Comparison of ENCODE assay signal across 8 cellular contexts in the genomic region with DNA sequence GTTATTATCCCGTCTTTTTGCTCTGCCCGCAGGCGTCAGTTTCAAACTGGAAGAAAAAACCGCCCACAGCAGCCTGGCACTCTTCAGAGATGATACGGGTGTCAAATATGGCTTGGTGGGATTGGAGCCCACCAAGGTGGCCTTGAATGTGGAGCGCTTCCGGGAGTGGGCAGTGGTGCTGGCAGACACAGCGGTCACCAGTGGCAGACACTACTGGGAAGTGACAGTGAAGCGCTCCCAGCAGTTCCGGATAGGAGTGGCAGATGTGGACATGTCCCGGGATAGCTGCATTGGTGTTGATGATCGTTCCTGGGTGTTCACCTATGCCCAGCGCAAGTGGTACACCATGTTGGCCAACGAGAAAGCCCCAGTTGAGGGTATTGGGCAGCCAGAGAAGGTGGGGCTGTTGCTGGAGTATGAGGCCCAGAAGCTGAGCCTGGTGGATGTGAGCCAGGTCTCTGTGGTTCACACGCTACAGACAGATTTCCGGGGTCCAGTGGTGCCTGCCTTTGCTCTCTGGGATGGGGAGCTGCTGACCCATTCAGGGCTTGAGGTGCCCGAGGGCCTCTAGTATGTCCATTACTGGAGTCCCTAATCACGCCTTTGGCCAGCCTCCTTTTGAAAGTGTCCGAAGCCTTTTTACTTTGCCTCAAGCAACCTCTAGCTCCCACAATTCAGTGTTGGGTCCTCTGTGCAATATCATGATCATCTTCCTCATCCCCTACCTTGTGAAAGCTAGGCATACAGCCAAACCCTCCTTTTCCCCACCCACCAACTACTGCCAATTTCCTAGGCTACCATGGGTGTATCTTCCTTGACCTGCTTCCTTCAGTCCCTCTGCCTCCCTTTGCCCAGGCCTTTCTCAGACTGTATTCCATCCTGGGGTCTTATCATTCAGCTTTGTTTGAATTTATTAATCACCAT. TPM values are rescaled to one million over a fixed set of nuclear protein-coding genes. Genes with fewer than 3 reads are reported as not detected.
DNase-seq lines count a peak whose midpoint lies in the region; FAIRE-seq and TF ChIP-seq lines count a peak whose summit lies in the region.

No MANE protein-coding gene starts in this region.

- TF ChIP-seq CTCF in DOHH2 (IDR thresholded peaks at IDR 0.05; ENCODE audit: low read depth, low read length, poor library complexity, severe bottlenecking) (no peak), MM.1S (IDR thresholded peaks at IDR 0.05; ENCODE audit: low read length) (no peak), astrocyte of the cerebellum (IDR thresholded peaks at IDR 0.05; ENCODE audit: low read depth, low read length, missing control alignments) (no peak), stomach (IDR thresholded peaks at IDR 0.05) (no peak)

- 34 to 39% (median 36%) methylated on average over 15 to 19 of the region's 19 CpGs for WGBS in stomach, 5 donors

- in situ Hi-C loops in astrocyte of the cerebellum (cut with HindIII; ENCODE audit: low sequenced_read_pairs) (loop anchor here (25.0 kb wide), 1 partner anchor 107 kb away; the partner anchor contains the start of genes APOF and STAT2), G401 (cut with HindIII; ENCODE audit: low sequenced_read_pairs) (no loop called here)

- no peak for TF ChIP-seq EP300 in stomach (IDR thresholded peaks at IDR 0.05)

- peaks cover 5% of the 10 kb centered on the region; the same call in 1 of the 2 replicates for H3F3A ChIP-seq in DOHH2 (ENCODE audit: control insufficient read depth, insufficient read depth)
- H3F3A ChIP-seq in MM.1S (ENCODE audit: insufficient read depth, low read length) = peaks cover 12% of the 10 kb centered on the region

- H3K4me2 ChIP-seq in DOHH2 (ENCODE audit: low read length) (peak overlapping the region; percentile 92), MM.1S (ENCODE audit: low read depth, low read length) (peak overlapping the region; percentile 88)

- H3K9me3 ChIP-seq in DOHH2 (ENCODE audit: control insufficient read depth, insufficient read depth, low read length) (no peaks in the 10 kb centered on the region), MM.1S (replicated peaks; ENCODE audit: insufficient read depth, low read length) (no peaks in the 10 kb centered on the region), stomach (no peaks in the 10 kb centered on the region)

- DNase-seq in MM.1S (peak; percentile 24), astrocyte of the cerebellum (ENCODE audit: low read depth) (no peak), kidney tubule cell (ENCODE audit: low spot score) (peak; percentile 24), stomach (peak; percentile 32), GM12891 (ENCODE audit: insufficient read length, low spot score) (no peak), G401 (ENCODE audit: low spot score) (no peak), HTR-8/SVneo (ENCODE audit: insufficient read length, low spot score) (no peak)

- intact Hi-C loops in stomach (cut with DNase I; ENCODE audit: low total_unique reads) = no loop called here

- peaks cover 43% of the 10 kb centered on the region for H3K36me3 ChIP-seq in DOHH2 (ENCODE audit: control insufficient read depth, low read length)
- no peaks in the 10 kb centered on the region for H3K36me3 ChIP-seq in MM.1S (replicated peaks; ENCODE audit: insufficient read depth, low read length)
- H3K36me3 ChIP-seq in stomach = peaks cover 0 to 20% (median 4%) of the 10 kb centered on the region in 4 donors

- H4K20me1 ChIP-seq in DOHH2 (ENCODE audit: control insufficient read depth, insufficient read depth, low read depth, low read length) (no peaks in the 10 kb centered on the region), MM.1S (ENCODE audit: insufficient read depth, low read length) (no peaks in the 10 kb centered on the region)

- H3K9ac ChIP-seq in MM.1S (ENCODE audit: low read length) = peak overlapping the region; percentile 89

- peak overlapping the region; percentile 61 for H2AFZ ChIP-seq in MM.1S (ENCODE audit: low read length)

- peaks cover 37% of the 10 kb centered on the region for H3K79me2 ChIP-seq in DOHH2 (ENCODE audit: control insufficient read depth, low read length)
- peaks cover 54% of the 10 kb centered on the region for H3K79me2 ChIP-seq in MM.1S (ENCODE audit: low read length)

- no peaks in the 10 kb centered on the region for H3K27me3 ChIP-seq in DOHH2 (ENCODE audit: control insufficient read depth, low read length)
- no peaks in the 10 kb centered on the region for H3K27me3 ChIP-seq in MM.1S (replicated peaks; ENCODE audit: insufficient read depth, low read length)
- H3K27me3 ChIP-seq in stomach = no peaks in the 10 kb centered on the region

- FAIRE-seq in GM12891 (lab: Jason Lieb, UNC) (no peak), HTR-8/SVneo (lab: Jason Lieb, UNC) (no peak)

- no peaks in the 10 kb centered on the region for H3K9me2 ChIP-seq in DOHH2 (replicated peaks; ENCODE audit: control insufficient read depth, low read length)
- H3K9me2 ChIP-seq in MM.1S (replicated peaks; ENCODE audit: insufficient read depth, low read length) = no peaks in the 10 kb centered on the region

- H3K4me3 ChIP-seq in DOHH2 (ENCODE audit: low read length) = peak overlapping the region; percentile 93
- peak overlapping the region; percentile 94 for H3K4me3 ChIP-seq in MM.1S (ENCODE audit: low read length)
- H3K4me3 ChIP-seq in astrocyte of the cerebellum (ENCODE audit: low read depth, low read length) = peak overlapping the region; percentile 99
- H3K4me3 ChIP-seq in stomach = peak overlapping the region; percentile 80 to 96 (median 90)

- H3K4me1 ChIP-seq in DOHH2 (ENCODE audit: control insufficient read depth, low read length) (peaks cover 40% of the 10 kb centered on the region), MM.1S (ENCODE audit: low read length) (peaks cover 6% of the 10 kb centered on the region; the same call in 1 of the 2 replicates), stomach (peaks cover 22 to 42% (median 30%) of the 10 kb centered on the region in 4 donors)

- H3K27ac ChIP-seq in DOHH2 (ENCODE audit: low read depth, low read length) (peak overlapping the region; percentile 61), MM.1S (ENCODE audit: low read length) (peak overlapping the region; percentile 86; the same call in 1 of the 2 replicates), stomach (peak overlapping the region; percentile 85 to 95 (median 93))

- TF ChIP-seq POLR2A in stomach (IDR thresholded peaks at IDR 0.05) (no peak), GM12891 (IDR thresholded peaks at IDR 0.05; ENCODE audit: low read depth, low read length) (no peak)

TF ChIP-seq in GM12891, 5 proteins besides CTCF, POLR2A, EP300 and RAD21:
- TF ChIP-seq TAF1 (IDR thresholded peaks at IDR 0.05; ENCODE audit: low read depth, low read length) (no peak), PAX5 (IDR thresholded peaks at IDR 0.05; ENCODE audit: insufficient read depth, low read length, severe bottlenecking) (no peak), SPI1 (IDR thresholded peaks at IDR 0.05; ENCODE audit: low read depth, low read length) (no peak), POU2F2 (IDR thresholded peaks at IDR 0.05; ENCODE audit: low read depth, low read length) (no peak), POLR2AphosphoS5 (IDR thresholded peaks at IDR 0.05; ENCODE audit: low read depth, low read length) (no peak)

RNA-seq across cellular contexts. Expression of gene SPRYD4, which starts 0.9 kb away (rescaled TPM):
- 1 to 10 TPM in 4 of 5 donors, under 1 TPM in 1; 0.29 to 5.8 (median 3.5) TPM for total RNA-seq in stomach
- polyA plus RNA-seq in stomach = 1 to 10 TPM; 1.8 to 2.1 (median 2.0) TPM
- polyA plus RNA-seq in GM12891 (2012; ENCODE audit: low read depth, missing spikeins) = 1.8 TPM
- total RNA-seq in G401 (2014; rRNA removed; shearing (Covaris generic)) = 2.5 and 2.8 TPM in 2 replicates

RNA-seq across cellular contexts. Expression of gene MIP, which starts 14.8 kb away (rescaled TPM):
- total RNA-seq in stomach = not detected
- polyA plus RNA-seq in stomach = not detected
- polyA plus RNA-seq in GM12891 (2012; ENCODE audit: low read depth, missing spikeins) = 0.05 TPM
- total RNA-seq in G401 (2014; rRNA removed; shearing (Covaris generic)) = not detected in 2 replicates

RNA-seq across cellular contexts. Expression of gene GLS2, which starts 18.7 kb away (rescaled TPM):
- total RNA-seq in stomach = 1 to 10 TPM in 3 of 5 donors, not detected in 2; 1.3 to 7.6 (median 3.9) TPM
- polyA plus RNA-seq in stomach = 10 to 100 TPM in 1 of 3 donors, 1 to 10 TPM in 2; 2.6 to 11.2 (median 5.4) TPM
- 3.4 TPM for polyA plus RNA-seq in GM12891 (2012; ENCODE audit: low read depth, missing spikeins)
- 0.12 and 1.2 TPM in 2 replicates for total RNA-seq in G401 (2014; rRNA removed; shearing (Covaris generic))

RNA-seq across cellular contexts. Expression of gene TIMELESS, which starts 20.0 kb away (rescaled TPM):
- 10 to 100 TPM in 2 of 5 donors, 1 to 10 TPM in 3; 3.8 to 64.7 (median 8.1) TPM for total RNA-seq in stomach
- polyA plus RNA-seq in stomach = 1 to 10 TPM; 4.0 to 7.4 (median 5.2) TPM
- 19.3 TPM for polyA plus RNA-seq in GM12891 (2012; ENCODE audit: low read depth, missing spikeins)
- 33.3 and 37.4 TPM in 2 replicates for total RNA-seq in G401 (2014; rRNA removed; shearing (Covaris generic))

RNA-seq across cellular contexts. Expression of gene RBMS2, which starts 52.4 kb away (rescaled TPM):
- total RNA-seq in stomach = 100 to 1,000 TPM in 1 of 5 donors, 10 to 100 TPM in 2, 1 to 10 TPM in 2; 5.2 to 123 (median 32.3) TPM
- 1 to 10 TPM; 4.2 to 9.7 (median 8.2) TPM for polyA plus RNA-seq in stomach
- polyA plus RNA-seq in GM12891 (2012; ENCODE audit: low read depth, missing spikeins) = 2.3 TPM
- total RNA-seq in G401 (2014; rRNA removed; shearing (Covaris generic)) = 3.4 and 3.8 TPM in 2 replicates

Comparison
In these comparisons a context has a peak if more than half of its experiments do, and no peak if none do; other contexts are left out.
1. DNase-seq: peak in MM.1S (single experiment), kidney tubule cell (single experiment) and stomach (single experiment); none in astrocyte of the cerebellum (single experiment), GM12891 (single experiment), G401 (single experiment) and HTR-8/SVneo (single experiment).
2. Peak in every context shown above with its lines, with median percentiles within 50 percentile points of each other: H3K27ac ChIP-seq and H3K4me3 ChIP-seq.